Comparison of ENCODE assay signal across 9 cellular contexts in the genomic region with DNA sequence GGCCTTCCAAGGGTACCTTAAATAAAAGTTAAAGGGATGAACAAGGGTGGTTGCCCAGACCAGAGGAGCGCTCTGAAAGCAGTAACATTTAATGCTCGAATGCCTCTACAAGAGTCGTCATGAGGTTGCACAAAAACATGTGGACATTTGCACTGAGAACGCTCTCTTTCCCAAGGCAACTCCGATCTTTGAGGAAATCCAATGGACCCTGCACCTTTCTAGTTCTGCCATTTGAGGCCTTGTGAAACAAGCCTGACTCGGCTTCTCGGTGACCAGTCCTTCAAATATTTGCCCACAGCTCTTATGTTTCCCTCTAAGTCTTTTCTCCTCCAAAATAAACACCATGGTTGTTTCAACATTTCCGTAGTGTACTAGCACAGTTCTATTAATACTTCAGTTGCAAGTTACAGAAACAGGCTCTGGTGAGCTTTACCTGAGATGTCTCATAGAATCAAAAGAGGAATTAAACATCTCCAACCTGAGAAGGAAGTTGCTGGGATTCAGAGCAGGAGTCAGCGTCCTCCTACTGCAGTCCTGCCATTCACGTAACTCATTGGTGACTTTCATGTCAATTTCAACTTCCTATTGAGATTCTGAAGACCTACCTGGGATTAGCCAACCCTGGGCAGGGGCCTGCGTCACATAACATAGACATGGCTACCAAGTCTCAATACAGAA.
A peak's percentile ranks its signal among the peaks of the same experiment; 100 is the strongest.
DNase-seq lines count a peak whose midpoint lies in the region; ATAC-seq and TF ChIP-seq lines count a peak whose summit lies in the region.
"Had no signal": no experiment of that assay in that cellular context is flagged by ENCODE, and none has a peak within 500 bp of the region (broad histone marks: within the 10 kb centered on the region; RNA-seq: fewer than 3 reads in every experiment).

No MANE protein-coding gene starts in this region.

- H3K9me3 ChIP-seq in muscle layer of colon (ENCODE audit: low read length) = no peaks in the 10 kb centered on the region

- no peaks in the 10 kb centered on the region for H3K36me3 Mint-ChIP-seq in activated T-cell treated with anti-CD3 and anti-CD28 coated beads, Interleukin-2, amount 50 U/mL, for 4 hours (ENCODE audit: insufficient read depth)

- H3K9ac ChIP-seq in muscle layer of colon (ENCODE audit: low read length) = no peak overlapping the region
- H3K9ac ChIP-seq: parathyroid adenoma had no signal

- TF ChIP-seq CTCF in AG10803 (conservative IDR thresholded peaks at IDR 0.05; ENCODE audit: low read length) = no peak

- DNase-seq in AG10803 (ENCODE audit: low read depth) (peak; percentile 91), NCI-H2196 (lab: John Stamatoyannopoulos, UW; ENCODE audit: unreplicated experiment) (peak; percentile 68), dermis blood vessel endothelial cell (peak; percentile 84), caudate nucleus (lab: John Stamatoyannopoulos, UW) (no peak), NCI-H187 (lab: John Stamatoyannopoulos, UW) (no peak), iPS-NIHi11 (ENCODE audit: low spot score) (no peak)
- no peak for DNase-seq in activated T-cell treated with anti-CD3 and anti-CD28 coated beads, Interleukin-2, amount 50 U/mL, for 4 hours

- H3K4me3 ChIP-seq in AG10803 (ENCODE audit: low read length) (no peak overlapping the region), muscle layer of colon (ENCODE audit: low read depth in 1 of 2, low read length in 2 of 2) (no peak overlapping the region)

- peaks cover 16% of the 10 kb centered on the region for H3K27me3 Mint-ChIP-seq in activated T-cell treated with anti-CD3 and anti-CD28 coated beads, Interleukin-2, amount 50 U/mL, for 4 hours (ENCODE audit: low read depth)

- H3K27ac ChIP-seq in muscle layer of colon (ENCODE audit: low read depth, low read length) = peak overlapping the region; percentile 14
- no peak overlapping the region for H3K27ac ChIP-seq in caudate nucleus (ENCODE audit: low read depth, low read length)
- H3K27ac ChIP-seq: parathyroid adenoma had no signal

- no peaks in the 10 kb centered on the region for H3K36me3 ChIP-seq in muscle layer of colon (ENCODE audit: insufficient read depth, low read length)

- H3K4me1 Mint-ChIP-seq in activated T-cell treated with anti-CD3 and anti-CD28 coated beads, Interleukin-2, amount 50 U/mL, for 4 hours (ENCODE audit: low read depth) = no peaks in the 10 kb centered on the region

- H3K9me3 Mint-ChIP-seq in activated T-cell treated with anti-CD3 and anti-CD28 coated beads, Interleukin-2, amount 50 U/mL, for 4 hours = no peaks in the 10 kb centered on the region

- peaks cover 32% of the 10 kb centered on the region for H3K4me1 ChIP-seq in muscle layer of colon (ENCODE audit: insufficient read depth, low read length)
- H3K4me1 ChIP-seq: parathyroid adenoma had no signal

- H3K4me3 Mint-ChIP-seq in activated T-cell treated with anti-CD3 and anti-CD28 coated beads, Interleukin-2, amount 50 U/mL, for 4 hours = no peak overlapping the region

- H3K27me3 ChIP-seq in muscle layer of colon (ENCODE audit: control insufficient read depth in 1 of 2, insufficient read depth in 2 of 2, low read length in 2 of 2) = no peaks in the 10 kb centered on the region

- no peak for ATAC-seq in activated T-cell treated with anti-CD3 and anti-CD28 coated beads, Interleukin-2, amount 50 U/mL, for 4 hours

Comparison
In these comparisons a context has a peak if more than half of its experiments do, and no peak if none do; other contexts are left out.
1. DNase-seq: peak in AG10803 (single experiment), NCI-H2196 (single experiment) and dermis blood vessel endothelial cell (single experiment); none in caudate nucleus (0 of 61), NCI-H187 (0 of 2), activated T-cell treated with anti-CD3 and anti-CD28 coated beads, Interleukin-2, amount 50 U/mL, for 4 hours (single experiment) and iPS-NIHi11 (single experiment).